Comparison of ENCODE assay signal across 8 cellular contexts in genomic region chr6:170437719-170438401, GRCh38.
DNase-seq lines count a peak whose midpoint lies in the region; ATAC-seq and TF ChIP-seq lines count a peak whose summit lies in the region.

No MANE protein-coding gene starts in this region.

- H3K9me3 ChIP-seq in BE2C (no peaks in the 10 kb centered on the region), neural progenitor cell (ENCODE audit: low read depth) (no peaks in the 10 kb centered on the region)

- H3K4me2 ChIP-seq in neural progenitor cell = peak overlapping the region; percentile 9

- peak overlapping the region; percentile 0 for H2AFZ ChIP-seq in neural progenitor cell (replicated peaks)

- H3K4me3 ChIP-seq in BE2C (ENCODE audit: low read depth, low read length) = peak overlapping the region; percentile 44
- peak overlapping the region in 58 of 59 donors; percentile 2 to 67 (median 43) for H3K4me3 ChIP-seq in dorsolateral prefrontal cortex
- H3K4me3 ChIP-seq in neural progenitor cell = no peak overlapping the region

- peaks cover 12% of the 10 kb centered on the region for H3K9me3 Mint-ChIP-seq in neural progenitor cell

- H3K4me1 ChIP-seq in BE2C (peaks cover 11% of the 10 kb centered on the region), neural progenitor cell (peaks cover 40% of the 10 kb centered on the region)

- TF ChIP-seq CTCF in BE2C (IDR thresholded peaks at IDR 0.05; ENCODE audit: low read depth, low read length) (no peak), dorsolateral prefrontal cortex (IDR thresholded peaks at IDR 0.05 in 54 of 56, conservative IDR thresholded peaks at IDR 0.05 in 2 of 56; ENCODE audit: low read depth in 1 of 56, partially characterized antibody in 56 of 56) (no peak), neural progenitor cell (IDR thresholded peaks at IDR 0.05) (no peak)

- peaks cover 55% of the 10 kb centered on the region for H3K4me1 Mint-ChIP-seq in neural progenitor cell

- no peak for DNase-seq in BE2C
- peak; percentile 60 for DNase-seq in M059J (ENCODE audit: low read depth)
- DNase-seq in dorsolateral prefrontal cortex = peak in 1 of 10 donors; percentile 30
- no peak for DNase-seq in neural progenitor cell (ENCODE audit: low spot score)
- no peak for DNase-seq in midbrain (lab: John Stamatoyannopoulos, UW)
- no peak for DNase-seq in activated gamma-delta T cell (lab: John Stamatoyannopoulos, UW)

- H3K27ac Mint-ChIP-seq in neural progenitor cell = peak overlapping the region; percentile 99

- H3K27me3 ChIP-seq in BE2C (no peaks in the 10 kb centered on the region), dorsolateral prefrontal cortex (no peaks in the 10 kb centered on the region), neural progenitor cell (no peaks in the 10 kb centered on the region)

- peaks cover 2% of the 10 kb centered on the region for H3K36me3 Mint-ChIP-seq in neural progenitor cell

- peaks cover 12% of the 10 kb centered on the region for H3K27me3 Mint-ChIP-seq in neural progenitor cell (ENCODE audit: insufficient read depth, low read depth)

- no peak overlapping the region for H3K9ac ChIP-seq in neural progenitor cell

- H3K36me3 ChIP-seq in BE2C = no peaks in the 10 kb centered on the region
- H3K36me3 ChIP-seq in neural progenitor cell = no peaks in the 10 kb centered on the region

- peak overlapping the region; percentile 75 for H3K4me3 Mint-ChIP-seq in neural progenitor cell

- H4K20me1 ChIP-seq in neural progenitor cell (ENCODE audit: low read depth) = no peaks in the 10 kb centered on the region

- H3K79me2 ChIP-seq in neural progenitor cell (ENCODE audit: low read depth) = no peaks in the 10 kb centered on the region

- no peak for ATAC-seq in HG03460 (IDR thresholded peaks at IDR 0.05; ENCODE audit: unreplicated experiment)
- ATAC-seq in HG02870 (IDR thresholded peaks at IDR 0.05; ENCODE audit: unreplicated experiment) = no peak

- H3F3A ChIP-seq in neural progenitor cell (ENCODE audit: low read depth) = peaks cover 12% of the 10 kb centered on the region

- intact Hi-C loops in dorsolateral prefrontal cortex (cut with DNase I) = loop anchor here in 1 of 2 donors (1.0 kb wide), 1 partner anchor 34 kb away; no protein-coding TSS in a partner anchor

- peak overlapping the region in 19 of 59 donors; percentile 6 to 87 (median 30) for H3K27ac ChIP-seq in dorsolateral prefrontal cortex
- H3K27ac ChIP-seq in neural progenitor cell = peak overlapping the region; percentile 59
